In the genomic region with DNA sequence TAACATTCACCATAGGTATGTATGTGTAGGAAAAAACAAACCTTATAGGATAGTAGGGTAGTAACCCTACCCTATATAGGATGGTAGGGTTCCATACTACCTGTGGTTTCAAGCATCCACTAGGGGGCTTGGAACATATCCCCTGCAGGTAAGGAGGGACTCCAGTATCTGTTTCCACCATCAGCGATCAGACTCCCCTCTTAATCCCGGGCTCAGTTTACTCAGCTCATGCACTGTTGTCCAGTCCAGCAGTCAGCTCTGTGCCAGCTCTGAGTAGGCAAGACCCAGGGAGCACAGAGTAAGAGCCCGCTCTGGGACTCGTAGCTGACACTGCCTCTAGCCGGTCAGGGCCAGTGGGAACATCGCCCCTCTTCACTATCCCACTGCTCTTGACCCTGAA, we compare ENCODE assay signal across 12 cellular contexts.
A peak's percentile ranks its signal among the peaks of the same experiment; 100 is the strongest.
DNase-seq lines count a peak whose midpoint lies in the region; ATAC-seq, FAIRE-seq and TF ChIP-seq lines count a peak whose summit lies in the region.
"Had no signal": no experiment of that assay in that cellular context is flagged by ENCODE, and none has a peak within 500 bp of the region (broad histone marks: within the 10 kb centered on the region; RNA-seq: fewer than 3 reads in every experiment).

No MANE protein-coding gene starts in this region.

- TF ChIP-seq CTCF in GM12878 (IDR thresholded peaks at IDR 0.05 in 2 of 3, conservative IDR thresholded peaks at IDR 0.05 in 1 of 3; ENCODE audit: control insufficient read depth in 2 of 3, extremely low read depth in 1 of 3, insufficient read depth in 1 of 3, low read depth in 3 of 3, low read length in 3 of 3) (peak; percentile 21 to 45 (median 40)), smooth muscle cell (IDR thresholded peaks at IDR 0.05; ENCODE audit: borderline replicate concordance, insufficient read depth, poor library complexity, severe bottlenecking) (no peak)

- no peaks in the 10 kb centered on the region for H4K20me1 ChIP-seq in GM12878 (ENCODE audit: control insufficient read depth, insufficient read depth)
- H4K20me1 ChIP-seq in smooth muscle cell (ENCODE audit: low read depth): no peaks in the 10 kb centered on the region

- FAIRE-seq in GM12878 (lab: Jason Lieb, UNC) (no peak), frontal cortex (lab: Jason Lieb, UNC) (no peak)

- H3K9me3 ChIP-seq in GM12878 (replicated peaks; ENCODE audit: control insufficient read depth, insufficient read depth, low read length): no peaks in the 10 kb centered on the region
- no peaks in the 10 kb centered on the region for H3K9me3 ChIP-seq in smooth muscle cell (replicated peaks; ENCODE audit: low read depth)

- no peaks in the 10 kb centered on the region for H3K4me1 ChIP-seq in GM12878 (ENCODE audit: control insufficient read depth, insufficient read depth, low read length)
- H3K4me1 ChIP-seq in smooth muscle cell (ENCODE audit: low read depth): no peaks in the 10 kb centered on the region

- H3K4me1 Mint-ChIP-seq in activated CD4-positive, alpha-beta T cell treated with anti-CD3 and anti-CD28 coated beads, Interleukin-2, amount 10 ng/mL, durations not matched to agents 24 days and 14 days: no peaks in the 10 kb centered on the region

- in situ Hi-C loops in GM12878 (cut with MboI): no loop called here

- CTCF ChIA-PET in GM12878 (lab: Yijun Ruan, JAX): interaction anchor here (1.2 kb wide), 1 partner anchor 46 kb away, joined by 3 read pairs; no protein-coding TSS in a partner anchor

- no peak overlapping the region for H3K4me3 ChIP-seq in GM12878
- H3K4me3 ChIP-seq in smooth muscle cell: peak overlapping the region; percentile 25

- 56% methylated on average over 6 of the region's 6 CpGs for WGBS in GM12878 (ENCODE audit: insufficient coverage, insufficient replicate concordance, low lambda C conversion rate, missing lambda C conversion rate)
- WGBS in smooth muscle cell (ENCODE audit: low lambda C conversion rate): 76% methylated on average over 6 of the region's 6 CpGs

- RAD21 ChIA-PET in GM12878 (lab: Charles Lee; ENCODE audit: unreplicated experiment): interaction anchor here (0.6 kb wide), 2 partner anchors 17 to 474 kb away, joined by 6 to 8 read pairs; no protein-coding TSS in a partner anchor

- no peak for TF ChIP-seq POLR2A in GM12878 (IDR thresholded peaks at IDR 0.05; ENCODE audit: low read depth, low read length)

- DNase-seq in activated CD4-positive, alpha-beta T cell treated with anti-CD3 and anti-CD28 coated beads for 48 hours: peak; percentile 5
- DNase-seq in activated CD4-positive, alpha-beta T cell treated with anti-CD3 and anti-CD28 coated beads, Interleukin-2, amount 10 ng/mL, durations not matched to agents 24 days and 14 days: no peak
- no peak for DNase-seq in GM12878 (ENCODE audit: low read depth, low spot score)
- DNase-seq in smooth muscle cell (lab: John Stamatoyannopoulos, UW; ENCODE audit: unreplicated experiment): no peak
- DNase-seq in SKM-1 (lab: John Stamatoyannopoulos, UW; ENCODE audit: unreplicated experiment): no peak
- no peak for DNase-seq in frontal cortex (ENCODE audit: low spot score in 2 of 2)
- DNase-seq: activated CD4-positive, alpha-beta T cell treated with anti-CD3 and anti-CD28 coated beads, Interleukin-2, amount 50 U/mL, for 1 hour; left ventricle myocardium superior; NCI-H1092 treated with DMSO at 0.1 percent for 48 hours; stimulated activated CD4-positive, alpha-beta T cell treated with anti-CD3 and anti-CD28 coated beads, Interleukin-4, amount 100 ng/mL, for 24 hours had no signal

- SMC1A ChIA-PET in GM12878 (lab: Charles Lee; ENCODE audit: uncharacterized antibody, unreplicated experiment): interaction anchor here (0.6 to 2.1 kb wide), 2 partner anchors 51 to 569 kb away, joined by 3 to 6 read pairs; no protein-coding TSS in a partner anchor

- H3K9ac ChIP-seq in GM12878 (ENCODE audit: control insufficient read depth, insufficient read depth, low read length): no peak overlapping the region
- peak overlapping the region; percentile 46 for H3K9ac ChIP-seq in smooth muscle cell (ENCODE audit: low read depth)

- TF ChIP-seq EP300 in GM12878 (IDR thresholded peaks at IDR 0.05; ENCODE audit: borderline replicate concordance in 1 of 2, control insufficient read depth in 1 of 2, low read depth in 2 of 2, low read length in 2 of 2): no peak

- H3K36me3 ChIP-seq in GM12878 (ENCODE audit: control insufficient read depth in 2 of 2, insufficient read depth in 2 of 2, low read length in 1 of 2) (no peaks in the 10 kb centered on the region), smooth muscle cell (ENCODE audit: low read depth) (no peaks in the 10 kb centered on the region)

- no peaks in the 10 kb centered on the region for H3K27me3 Mint-ChIP-seq in activated CD4-positive, alpha-beta T cell treated with anti-CD3 and anti-CD28 coated beads, Interleukin-2, amount 10 ng/mL, durations not matched to agents 24 days and 14 days

- H3F3A ChIP-seq in smooth muscle cell (ENCODE audit: low read depth): peaks cover 4% of the 10 kb centered on the region

- no peaks in the 10 kb centered on the region for H3K9me3 Mint-ChIP-seq in activated CD4-positive, alpha-beta T cell treated with anti-CD3 and anti-CD28 coated beads, Interleukin-2, amount 10 ng/mL, durations not matched to agents 24 days and 14 days

- no peaks in the 10 kb centered on the region for H3K36me3 Mint-ChIP-seq in activated CD4-positive, alpha-beta T cell treated with anti-CD3 and anti-CD28 coated beads, Interleukin-2, amount 10 ng/mL, durations not matched to agents 24 days and 14 days (ENCODE audit: low read depth)

- H3K27ac Mint-ChIP-seq in activated CD4-positive, alpha-beta T cell treated with anti-CD3 and anti-CD28 coated beads, Interleukin-2, amount 10 ng/mL, durations not matched to agents 24 days and 14 days: no peak overlapping the region

- peak; percentile 65 for ATAC-seq in HG02678 (IDR thresholded peaks at IDR 0.05; ENCODE audit: unreplicated experiment)
- ATAC-seq in GM12878: peak; percentile 80
- ATAC-seq in HG03565 (IDR thresholded peaks at IDR 0.05; ENCODE audit: unreplicated experiment): no peak
- ATAC-seq: left ventricle myocardium superior had no signal

- POLR2A ChIA-PET in GM12878 (lab: Charles Lee): interaction anchor here (0.6 kb wide), 1 partner anchor 143 kb away, joined by 5 read pairs; no protein-coding TSS in a partner anchor

- no peak overlapping the region for H3K4me3 Mint-ChIP-seq in activated CD4-positive, alpha-beta T cell treated with anti-CD3 and anti-CD28 coated beads, Interleukin-2, amount 10 ng/mL, durations not matched to agents 24 days and 14 days

- intact Hi-C loops in activated CD4-positive, alpha-beta T cell treated with anti-CD3 and anti-CD28 coated beads, Interleukin-2, amount 10 ng/mL, durations not matched to agents 24 days and 14 days (cut with micrococcal nuclease): no loop called here
- intact Hi-C loops in GM12878 (cut with micrococcal nuclease; ENCODE audit: unreplicated experiment): no loop called here

- H2AFZ ChIP-seq in GM12878 (ENCODE audit: control insufficient read depth, low read depth, low read length): no peak overlapping the region
- no peak overlapping the region for H2AFZ ChIP-seq in smooth muscle cell (ENCODE audit: low read depth)

- H3K4me2 ChIP-seq in GM12878 (ENCODE audit: control insufficient read depth, insufficient read depth) (no peak overlapping the region), smooth muscle cell (peak overlapping the region; percentile 71)

- peak; percentile 33 for TF ChIP-seq RAD21 in GM12878 (IDR thresholded peaks at IDR 0.05; ENCODE audit: insufficient read depth, low read depth, low read length)

- H3K27ac ChIP-seq in GM12878 (ENCODE audit: control insufficient read depth, insufficient read depth) (no peak overlapping the region), smooth muscle cell (ENCODE audit: low read depth) (peak overlapping the region; percentile 84)

- no TSS peak for BruUV-seq in GM12878 (replicated peaks; lab: Mats Ljungman, UMichigan)

- no peaks in the 10 kb centered on the region for H3K27me3 ChIP-seq in GM12878 (replicated peaks in 1 of 2; ENCODE audit: control insufficient read depth in 2 of 2, insufficient read depth in 2 of 2, low read length in 1 of 2)
- H3K27me3 ChIP-seq in smooth muscle cell (ENCODE audit: low read depth): no peaks in the 10 kb centered on the region

- H3K79me2 ChIP-seq in GM12878 (ENCODE audit: control insufficient read depth, insufficient read depth, low read length) (no peaks in the 10 kb centered on the region), smooth muscle cell (ENCODE audit: low read depth) (no peaks in the 10 kb centered on the region)

TF ChIP-seq in GM12878, 131 proteins besides CTCF, POLR2A, EP300 and RAD21:
- TF ChIP-seq RAD51 (IDR thresholded peaks at IDR 0.05) (no peak), RUNX3 (IDR thresholded peaks at IDR 0.05; ENCODE audit: low read length) (peak; percentile 63)
TF ChIP-seq in GM12878: peak in this region for 1.
